Comparison of ENCODE assay signal across 30 cellular contexts in the genomic region with DNA sequence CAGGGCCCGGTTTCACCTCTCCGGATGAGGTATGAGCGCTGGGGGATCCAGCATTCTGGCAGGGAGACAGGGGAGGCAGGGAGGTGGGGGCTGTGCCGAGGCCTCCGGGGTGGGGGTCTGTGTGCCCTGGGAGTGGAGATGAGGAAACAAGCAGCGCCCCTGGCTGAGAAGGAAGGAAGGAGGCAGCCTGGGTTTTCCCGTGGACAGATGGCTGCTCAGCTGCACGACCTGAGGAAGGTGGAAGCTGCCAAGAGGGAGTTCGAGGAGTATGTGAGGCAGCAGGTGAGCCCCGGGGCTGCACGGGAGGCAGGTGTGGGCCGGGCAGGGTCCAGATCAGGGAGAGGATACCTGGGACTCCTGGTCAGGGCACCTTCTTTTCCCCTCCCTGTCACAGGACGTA. TPM values are rescaled to one million over a fixed set of nuclear protein-coding genes. Genes with fewer than 3 reads are reported as not detected.
"Had no signal": no experiment of that assay in that cellular context is flagged by ENCODE, and none has a peak within 500 bp of the region (broad histone marks: within the 10 kb centered on the region; RNA-seq: fewer than 3 reads in every experiment).

No MANE protein-coding gene starts in this region.

- H3K9me3 ChIP-seq: MG63 had no signal

- H3K4me3 ChIP-seq: coronary artery, MG63, SK-N-MC had no signal

- H3K36me3 ChIP-seq: MG63 had no signal

- DNase-seq: activated CD4-positive, alpha-beta memory T cell treated with anti-CD3 and anti-CD28 coated beads, Interleukin-2, amount 10 ng/mL, durations not matched to agents 7 days and 5 days; activated CD4-positive, alpha-beta T cell treated with anti-CD3 and anti-CD28 coated beads for 36 hours; activated CD4-positive, alpha-beta T cell treated with anti-CD3 and anti-CD28 coated beads, Interleukin-2, amount 50 U/mL, for 1 hour; activated gamma-delta T cell treated with Interleukin-2 at 50 U/mL for 16 hours; activated naive CD4-positive, alpha-beta T cell treated with anti-CD3 and anti-CD28 coated beads, Interleukin-2, amount 10 ng/mL, durations not matched to agents 7 days and 5 days; activated naive CD8-positive, alpha-beta T cell treated with anti-CD3 and anti-CD28 coated beads for 36 hours; activated T-cell treated with anti-CD3 and anti-CD28 coated beads for 4 hours; activated T-cell treated with anti-CD3 and anti-CD28 coated beads, Interleukin-2, amount 50 U/mL, for 48 hours; anterior cingulate cortex; MG63; MV-4-11; NCI-H1092 treated with DMSO at 0.1 percent for 48 hours; NCI-H1417 treated with DMSO at 0.1 percent for 48 hours; NCI-H1694; NCI-H2029 treated with DMSO at 0.1 percent for 48 hours; NCI-H446 treated with DMSO at 0.1 percent for 48 hours; NCI-H524 treated with DMSO at 0.1 percent for 48 hours; NCI-H774; NK-92 treated with Interleukin-12 subunit alpha and Interleukin-12 subunit beta, amount 100 ng/mL, for 24 hours; OCI-M1; RPMI8226; T-cell had no signal

- H3K27me3 ChIP-seq: MG63 had no signal

- H3K27ac ChIP-seq: coronary artery, SK-N-MC, VCaP had no signal

- ATAC-seq: activated CD4-positive, alpha-beta T cell treated with anti-CD3 and anti-CD28 coated beads for 36 hours; activated T-helper 17 cell treated with anti-CD3 and anti-CD28 coated beads, Interleukin-2, amount 50 U/mL, for 72 hours; Panc1; Right ventricle myocardium inferior; T-cell had no signal

RNA-seq across cellular contexts. Expression of gene MFAP4, which starts 28.3 kb away (rescaled TPM):
- total RNA-seq: activated CD4-positive, alpha-beta memory T cell treated with anti-CD3 and anti-CD28 coated beads, Interleukin-2, amount 10 ng/mL, durations not matched to agents 7 days and 5 days; activated CD4-positive, alpha-beta T cell treated with anti-CD3 and anti-CD28 coated beads for 36 hours; activated CD8-positive, alpha-beta memory T cell treated with anti-CD3 and anti-CD28 coated beads for 36 hours; activated T-helper 17 cell treated with anti-CD3 and anti-CD28 coated beads, Interleukin-2, amount 50 U/mL, for 72 hours; T-helper 2 cell treated with Interferon-gamma antibody and Interleukin-4, amounts not matched to agents 100 ng/mL and 5 ng/mL, for 36 hours had no signal
